9 cellular contexts compared by ENCODE assay signal in the genomic region with DNA sequence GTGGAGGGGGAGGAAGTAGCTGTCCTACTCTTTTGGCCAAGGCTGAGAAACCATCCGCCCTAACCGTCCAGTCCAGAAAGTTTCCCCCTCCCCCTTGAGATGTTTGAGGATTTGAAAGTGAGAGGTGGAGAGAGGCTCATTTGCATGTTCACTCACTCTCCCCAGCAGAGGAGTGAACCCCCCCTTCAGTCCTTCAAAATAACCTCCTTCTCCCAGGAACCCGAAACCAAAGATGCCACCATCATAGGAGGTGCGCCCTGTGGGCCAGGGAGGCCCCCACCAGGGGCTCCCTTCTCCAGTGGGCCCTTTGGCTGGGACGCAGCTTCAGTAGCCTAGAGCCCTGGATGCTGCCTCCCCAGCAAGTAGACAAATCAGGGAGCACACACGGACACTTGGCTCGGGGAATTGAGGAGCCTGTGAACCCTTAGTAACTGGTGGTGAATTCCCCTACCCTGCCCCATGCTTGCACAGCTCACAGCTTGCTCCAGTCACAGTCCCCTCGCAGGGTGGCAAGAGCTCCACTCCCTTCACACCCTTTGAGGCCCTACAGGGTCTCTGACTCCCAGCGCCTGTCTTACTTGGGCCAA. TPM values are rescaled to one million over a fixed set of nuclear protein-coding genes. Genes with fewer than 3 reads are reported as not detected.
DNase-seq lines count a peak whose midpoint lies in the region; ATAC-seq, FAIRE-seq and TF ChIP-seq lines count a peak whose summit lies in the region.
"Had no signal": no experiment of that assay in that cellular context is flagged by ENCODE, and none has a peak within 500 bp of the region (broad histone marks: within the 10 kb centered on the region; RNA-seq: fewer than 3 reads in every experiment).

No MANE protein-coding gene starts in this region.

- peaks cover 4% of the 10 kb centered on the region for H3K36me3 ChIP-seq in CD8-positive, alpha-beta T cell (ENCODE audit: insufficient read depth, low read length)
- peaks cover 0 to 2% of the 10 kb centered on the region in 2 donors for H3K36me3 ChIP-seq in small intestine (ENCODE audit: control insufficient read depth in 2 of 2, insufficient read depth in 2 of 2, low read length in 2 of 2)

- H3K27ac Mint-ChIP-seq in CD8-positive, alpha-beta T cell: peak overlapping the region; percentile 89
- peak overlapping the region; percentile 82 for H3K27ac Mint-ChIP-seq in activated naive CD8-positive, alpha-beta T cell

- 46 to 82% (median 63%) methylated on average over 9 of the region's 9 CpGs for WGBS in small intestine, 3 donors

- intact Hi-C loops in CD8-positive, alpha-beta T cell (cut with DNase I, micrococcal nuclease): loop anchor here (1.0 to 10.0 kb wide), 5 partner anchors 25 to 833 kb away; partner anchors contain the start of genes RAB33A (in 2 of the 2) and ZNF280C (in 2 of the 2)

- CTCF ChIA-PET in CD8-positive, alpha-beta T cell (lab: Charles Lee): interaction anchor here (1.2 to 2.0 kb wide), 4 partner anchors 10 to 107 kb away, joined by 4 to 7 read pairs (median 6); no protein-coding TSS in a partner anchor

- POLR2A ChIA-PET in CD8-positive, alpha-beta T cell (lab: Charles Lee): interaction anchor here (0.6 to 1.1 kb wide), 3 partner anchors 8 to 34 kb away, joined by 3 read pairs; no protein-coding TSS in a partner anchor

- H3K27ac ChIP-seq in CD8-positive, alpha-beta T cell (ENCODE audit: low read depth, low read length): no peak overlapping the region
- peak overlapping the region in 1 of 2 donors; percentile 77 for H3K27ac ChIP-seq in small intestine (ENCODE audit: low read depth in 1 of 2, low read length in 1 of 2)

- no peak for ATAC-seq in CD8-positive, alpha-beta T cell
- peak; percentile 26 for ATAC-seq in GM19328 (IDR thresholded peaks at IDR 0.05; ENCODE audit: unreplicated experiment)
- ATAC-seq in HG03196 (IDR thresholded peaks at IDR 0.05; ENCODE audit: unreplicated experiment): peak; percentile 28
- ATAC-seq: left lobe of liver had no signal

- peaks cover 10% of the 10 kb centered on the region for H3K36me3 Mint-ChIP-seq in CD8-positive, alpha-beta T cell
- H3K36me3 Mint-ChIP-seq in activated naive CD8-positive, alpha-beta T cell: no peaks in the 10 kb centered on the region

- no peaks in the 10 kb centered on the region for H3K27me3 Mint-ChIP-seq in CD8-positive, alpha-beta T cell (ENCODE audit: low read depth)
- no peaks in the 10 kb centered on the region for H3K27me3 Mint-ChIP-seq in activated naive CD8-positive, alpha-beta T cell

- no peak for DNase-seq in CD8-positive, alpha-beta T cell
- DNase-seq in NCI-H524 treated with DMSO at 0.1 percent for 48 hours (lab: John Stamatoyannopoulos, UW): no peak
- DNase-seq in small intestine: no peak
- no peak for DNase-seq in DMS114 treated with DMSO at 0.1 percent for 48 hours (lab: John Stamatoyannopoulos, UW; ENCODE audit: unreplicated experiment)
- no peak for DNase-seq in central memory CD4-positive, alpha-beta T cell

- FAIRE-seq in small intestine (lab: Jason Lieb, UNC): no peak

- H3K9me3 Mint-ChIP-seq in CD8-positive, alpha-beta T cell: no peaks in the 10 kb centered on the region
- no peaks in the 10 kb centered on the region for H3K9me3 Mint-ChIP-seq in activated naive CD8-positive, alpha-beta T cell (ENCODE audit: low read depth)

- no peaks in the 10 kb centered on the region for H3K9me3 ChIP-seq in CD8-positive, alpha-beta T cell (ENCODE audit: low read length)
- H3K9me3 ChIP-seq in small intestine (ENCODE audit: control insufficient read depth, low read depth): no peaks in the 10 kb centered on the region

- peaks cover 64% of the 10 kb centered on the region for H3K4me1 Mint-ChIP-seq in CD8-positive, alpha-beta T cell (ENCODE audit: low read depth)
- H3K4me1 Mint-ChIP-seq in activated naive CD8-positive, alpha-beta T cell (ENCODE audit: low read depth): peaks cover 67% of the 10 kb centered on the region

- H3K4me3 Mint-ChIP-seq in CD8-positive, alpha-beta T cell: peak overlapping the region; percentile 88
- peak overlapping the region; percentile 75 for H3K4me3 Mint-ChIP-seq in activated naive CD8-positive, alpha-beta T cell

- H3K4me1 ChIP-seq in CD8-positive, alpha-beta T cell (ENCODE audit: insufficient read depth, low read length): peaks cover 71% of the 10 kb centered on the region
- peaks cover 0 to 3% of the 10 kb centered on the region in 2 donors for H3K4me1 ChIP-seq in small intestine (ENCODE audit: control insufficient read depth in 2 of 2, insufficient read depth in 1 of 2, low read depth in 1 of 2, low read length in 1 of 2)

- no peaks in the 10 kb centered on the region for H3K27me3 ChIP-seq in CD8-positive, alpha-beta T cell (ENCODE audit: insufficient read depth, low read length)
- no peaks in the 10 kb centered on the region for H3K27me3 ChIP-seq in small intestine (ENCODE audit: control insufficient read depth in 2 of 2, insufficient read depth in 2 of 2, low read length in 2 of 2)

- H3K4me3 ChIP-seq in CD8-positive, alpha-beta T cell (ENCODE audit: low read depth, low read length): peak overlapping the region; percentile 71
- H3K4me3 ChIP-seq in small intestine (ENCODE audit: low read depth in 1 of 2, low read length in 2 of 2): peak overlapping the region in 1 of 2 donors; percentile 2

- no peak for TF ChIP-seq CTCF in CD8-positive, alpha-beta T cell (IDR thresholded peaks at IDR 0.05)

RNA-seq across cellular contexts. Expression of gene ELF4, which starts 25.6 kb away (rescaled TPM):
- 10 to 100 TPM; 11.7 to 13.8 TPM for total RNA-seq in CD8-positive, alpha-beta T cell
- polyA plus RNA-seq in small intestine: 10 to 100 TPM; 10.4 to 13.8 (median 13.6) TPM
